In the genomic region with DNA sequence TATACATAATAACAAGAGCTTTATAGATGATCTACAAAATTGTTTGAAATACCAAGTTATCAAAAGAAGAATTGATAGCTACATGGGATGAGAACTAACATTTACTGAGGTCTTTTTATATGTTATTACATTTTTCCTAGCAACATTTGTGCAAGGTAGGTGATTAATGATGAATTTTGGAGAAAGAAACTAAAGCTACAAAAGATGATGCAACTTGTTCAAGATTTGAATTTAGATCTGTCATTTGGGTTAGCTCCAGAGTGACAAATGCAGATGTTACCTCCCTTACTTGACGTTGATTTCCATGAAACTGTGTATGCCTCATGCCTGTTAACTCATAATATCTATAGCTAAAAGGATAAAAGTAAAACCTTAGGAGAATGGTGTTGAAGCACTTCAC, we compare ENCODE assay signal across 34 cellular contexts.
"Had no signal": no experiment of that assay in that cellular context is flagged by ENCODE, and none has a peak within 500 bp of the region (broad histone marks: within the 10 kb centered on the region; RNA-seq: fewer than 3 reads in every experiment).

No MANE protein-coding gene starts in this region.

- H3K36me3 ChIP-seq: MG63 had no signal

- H3K9me3 ChIP-seq: MG63 had no signal

- H3K27me3 ChIP-seq: MG63 had no signal

- DNase-seq: Karpas-422, Kasumi-1, MG63, MM.1S, MV-4-11, NCI-H1048, NCI-H1092, NCI-H1092 treated with DMSO at 0.1 percent for 48 hours, NCI-H1105, NCI-H1105 treated with DMSO at 0.1 percent for 48 hours, NCI-H1417, NCI-H1417 treated with DMSO at 0.1 percent for 48 hours, NCI-H1436, NCI-H1436 treated with DMSO at 0.1 percent for 48 hours, NCI-H146, NCI-H1694, NCI-H1694 treated with DMSO at 0.1 percent for 48 hours, NCI-H187, NCI-H187 treated with DMSO at 0.1 percent for 48 hours, NCI-H1930, NCI-H2029, NCI-H2029 treated with DMSO at 0.1 percent for 48 hours, NCI-H2081, NCI-H2081 treated with DMSO at 0.1 percent for 48 hours, NCI-H2107, NCI-H2171, NCI-H2171 treated with DMSO at 0.1 percent for 48 hours, NCI-H2227 treated with DMSO at 0.1 percent for 48 hours, NCI-H226, NCI-H345, NCI-H446, NCI-H446 treated with DMSO at 0.1 percent for 48 hours, NCI-H510A, NCI-H510A treated with DMSO at 0.1 percent for 48 hours had no signal

- H3K4me3 ChIP-seq: MG63 had no signal
